32 cellular contexts compared by ENCODE assay signal in the genomic region with DNA sequence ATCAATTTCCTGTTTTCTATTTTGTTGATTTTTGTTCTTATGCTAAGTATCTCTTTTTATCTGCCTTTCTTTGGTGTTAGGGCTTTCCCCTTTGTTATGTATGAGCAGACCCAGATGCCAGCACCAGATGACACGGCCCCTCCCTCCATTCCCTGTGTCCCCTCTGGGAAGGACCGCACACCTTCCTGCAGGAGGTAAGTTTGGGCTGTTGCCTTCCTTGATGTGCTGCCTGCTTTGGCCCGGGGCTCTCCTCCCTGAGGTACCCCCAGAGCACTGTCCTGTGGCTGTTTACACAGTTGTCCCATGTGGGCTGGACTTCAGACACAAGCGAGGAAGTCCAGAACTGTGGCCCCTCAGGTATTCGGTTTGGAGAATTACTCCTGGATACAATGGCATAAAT.
"Had no signal": no experiment of that assay in that cellular context is flagged by ENCODE, and none has a peak within 500 bp of the region (broad histone marks: within the 10 kb centered on the region; RNA-seq: fewer than 3 reads in every experiment).

No MANE protein-coding gene starts in this region.

- H3K4me3 ChIP-seq: coronary artery, dorsolateral prefrontal cortex, gastroesophageal sphincter, pancreas, stomach, thyroid gland, upper lobe of left lung had no signal

- H3K27me3 ChIP-seq: brain microvascular endothelial cell, pancreas, thyroid gland, upper lobe of left lung had no signal

- DNase-seq: activated CD4-positive, alpha-beta memory T cell treated with anti-CD3 and anti-CD28 coated beads for 36 hours; activated CD4-positive, alpha-beta T cell treated with anti-CD3 and anti-CD28 coated beads, Interleukin-2, amount 10 ng/mL, durations not matched to agents 24 days and 14 days; activated CD4-positive, CD25-positive, alpha-beta regulatory T cell treated with anti-CD3 and anti-CD28 coated beads, Interleukin-2, amount 50 U/mL, for 72 hours; activated CD8-positive, alpha-beta memory T cell treated with anti-CD3 and anti-CD28 coated beads, Interleukin-2, amount 50 U/mL, for 4 hours; activated gamma-delta T cell; activated naive CD4-positive, alpha-beta T cell treated with anti-CD3 and anti-CD28 coated beads, Interleukin-2, amount 10 ng/mL, durations not matched to agents 7 days and 5 days; activated T-cell treated with anti-CD3 and anti-CD28 coated beads, Interleukin-2, amount 50 U/mL, for 24 hours; amniotic stem cell; brain microvascular endothelial cell; dorsolateral prefrontal cortex; effector memory CD4-positive, alpha-beta T cell; erythroblast; head of caudate nucleus; hypothalamus; kidney; left colon; midbrain; naive thymus-derived CD4-positive, alpha-beta T cell; nucleus accumbens; pancreas; right cardiac atrium; stimulated activated CD4-positive, alpha-beta T cell treated with anti-CD3 and anti-CD28 coated beads, Interleukin-15, amount 100 ng/mL, for 24 hours; stimulated activated CD4-positive, alpha-beta T cell treated with anti-CD3 and anti-CD28 coated beads, Interleukin-2, amount 100 ng/mL, for 24 hours; stimulated activated naive B cell treated with anti-CD40 and anti-IgM and Interleukin-4, amounts not matched to agents 10 μg/mL and 1 μg/mL and 100 μg/mL, for 72 hours; stomach; T-helper 17 cell; T1000; thyroid gland; upper lobe of left lung; WERI-Rb-1 had no signal

- H3K4me1 Mint-ChIP-seq: activated CD4-positive, alpha-beta T cell treated with anti-CD3 and anti-CD28 coated beads, Interleukin-2, amount 10 ng/mL, durations not matched to agents 24 days and 14 days; activated naive CD4-positive, alpha-beta T cell treated with anti-CD3 and anti-CD28 coated beads, Interleukin-2, amount 10 ng/mL, durations not matched to agents 7 days and 5 days; naive thymus-derived CD4-positive, alpha-beta T cell; stimulated activated naive B cell treated with anti-CD40 and anti-IgM and Interleukin-4, amounts not matched to agents 10 μg/mL and 1 μg/mL and 100 μg/mL, for 72 hours; T-helper 17 cell had no signal

- H3K9me3 ChIP-seq: gastroesophageal sphincter, pancreas, stomach, thyroid gland, upper lobe of left lung had no signal

- H3K27ac Mint-ChIP-seq: activated CD4-positive, alpha-beta memory T cell treated with anti-CD3 and anti-CD28 coated beads for 36 hours; activated CD4-positive, alpha-beta T cell treated with anti-CD3 and anti-CD28 coated beads, Interleukin-2, amount 10 ng/mL, durations not matched to agents 24 days and 14 days; activated naive CD4-positive, alpha-beta T cell treated with anti-CD3 and anti-CD28 coated beads, Interleukin-2, amount 10 ng/mL, durations not matched to agents 7 days and 5 days; activated T-cell treated with anti-CD3 and anti-CD28 coated beads, Interleukin-2, amount 50 U/mL, for 24 hours; naive thymus-derived CD4-positive, alpha-beta T cell; stimulated activated naive B cell treated with anti-CD40 and anti-IgM and Interleukin-4, amounts not matched to agents 10 μg/mL and 1 μg/mL and 100 μg/mL, for 72 hours; T-helper 17 cell had no signal

- H3K27me3 Mint-ChIP-seq: activated CD4-positive, alpha-beta memory T cell treated with anti-CD3 and anti-CD28 coated beads for 36 hours; activated CD4-positive, alpha-beta T cell treated with anti-CD3 and anti-CD28 coated beads, Interleukin-2, amount 10 ng/mL, durations not matched to agents 24 days and 14 days; activated naive CD4-positive, alpha-beta T cell treated with anti-CD3 and anti-CD28 coated beads, Interleukin-2, amount 10 ng/mL, durations not matched to agents 7 days and 5 days; stimulated activated naive B cell treated with anti-CD40 and anti-IgM and Interleukin-4, amounts not matched to agents 10 μg/mL and 1 μg/mL and 100 μg/mL, for 72 hours; T-helper 17 cell had no signal

- ATAC-seq: gastroesophageal sphincter; left colon; naive thymus-derived CD4-positive, alpha-beta T cell; pancreas; right cardiac atrium; stimulated activated naive B cell treated with anti-CD40 and anti-IgM and Interleukin-4, amounts not matched to agents 10 μg/mL and 1 μg/mL and 100 μg/mL, for 72 hours; T-helper 17 cell had no signal

- H3K36me3 ChIP-seq: brain microvascular endothelial cell, gastroesophageal sphincter, pancreas, stomach, thyroid gland, upper lobe of left lung, WERI-Rb-1 had no signal

- H3K4me1 ChIP-seq: gastroesophageal sphincter, pancreas, stomach, thyroid gland, upper lobe of left lung had no signal

- H3K4me3 Mint-ChIP-seq: activated CD4-positive, alpha-beta memory T cell treated with anti-CD3 and anti-CD28 coated beads for 36 hours; activated CD4-positive, alpha-beta T cell treated with anti-CD3 and anti-CD28 coated beads, Interleukin-2, amount 10 ng/mL, durations not matched to agents 24 days and 14 days; activated naive CD4-positive, alpha-beta T cell treated with anti-CD3 and anti-CD28 coated beads, Interleukin-2, amount 10 ng/mL, durations not matched to agents 7 days and 5 days; activated T-cell treated with anti-CD3 and anti-CD28 coated beads, Interleukin-2, amount 50 U/mL, for 24 hours; naive thymus-derived CD4-positive, alpha-beta T cell; stimulated activated naive B cell treated with anti-CD40 and anti-IgM and Interleukin-4, amounts not matched to agents 10 μg/mL and 1 μg/mL and 100 μg/mL, for 72 hours; T-helper 17 cell had no signal

- H3K36me3 Mint-ChIP-seq: activated CD4-positive, alpha-beta memory T cell treated with anti-CD3 and anti-CD28 coated beads for 36 hours; activated naive CD4-positive, alpha-beta T cell treated with anti-CD3 and anti-CD28 coated beads, Interleukin-2, amount 10 ng/mL, durations not matched to agents 7 days and 5 days had no signal

- H3K27ac ChIP-seq: brain microvascular endothelial cell, coronary artery, dorsolateral prefrontal cortex, gastroesophageal sphincter, pancreas, stomach, thyroid gland, upper lobe of left lung, WERI-Rb-1 had no signal
